18 cellular contexts compared by ENCODE assay signal in genomic region chr7:151802469-151802846, GRCh38.
"Had no signal": no experiment of that assay in that cellular context is flagged by ENCODE, and none has a peak within 500 bp of the region (broad histone marks: within the 10 kb centered on the region; RNA-seq: fewer than 3 reads in every experiment).

No MANE protein-coding gene starts in this region.

- DNase-seq: activated CD4-positive, alpha-beta T cell treated with anti-CD3 and anti-CD28 coated beads, Interleukin-2, amount 50 U/mL, for 4 hours; activated CD8-positive, alpha-beta memory T cell treated with anti-CD3 and anti-CD28 coated beads for 24 hours; activated CD8-positive, alpha-beta memory T cell treated with anti-CD3 and anti-CD28 coated beads, Interleukin-2, amount 50 U/mL, for 4 hours; activated naive CD4-positive, alpha-beta T cell treated with Interleukin-2 at 50 U/mL for 16 hours; activated naive CD8-positive, alpha-beta T cell treated with anti-CD3 and anti-CD28 coated beads for 36 hours; activated T-cell treated with anti-CD3 and anti-CD28 coated beads, Interleukin-2, amount 50 U/mL, for 4 hours; cerebellar nuclear complex; cortex of kidney; heart right ventricle; left ventricle myocardium inferior; nephron progenitor cell; nucleus accumbens; sigmoid colon; stimulated activated CD4-positive, alpha-beta T cell treated with anti-CD3 and anti-CD28 coated beads, Interleukin-4, amount 100 ng/mL, for 1 hour; stimulated activated naive CD8-positive, alpha-beta T cell treated with anti-CD3 and anti-CD28 coated beads, Interleukin-15, Interleukin-2, amounts not matched to agents 100 U/mL and 50 U/mL, for 24 hours; T-helper 9 cell had no signal

- H3K9me3 ChIP-seq: heart right ventricle, left ventricle myocardium inferior, sigmoid colon, tibial nerve had no signal

- H3K27ac Mint-ChIP-seq: activated naive CD8-positive, alpha-beta T cell treated with anti-CD3 and anti-CD28 coated beads for 36 hours; nephron progenitor cell; WTC11 had no signal

- H3K27me3 ChIP-seq: heart right ventricle, sigmoid colon, tibial nerve had no signal

- H3K4me1 Mint-ChIP-seq: activated naive CD8-positive, alpha-beta T cell treated with anti-CD3 and anti-CD28 coated beads for 36 hours; WTC11 had no signal

- H3K4me3 Mint-ChIP-seq: activated naive CD8-positive, alpha-beta T cell treated with anti-CD3 and anti-CD28 coated beads for 36 hours; activated T-cell treated with anti-CD3 and anti-CD28 coated beads, Interleukin-2, amount 50 U/mL, for 4 hours; nephron progenitor cell; WTC11 had no signal

- ATAC-seq: activated T-cell treated with anti-CD3 and anti-CD28 coated beads, Interleukin-2, amount 50 U/mL, for 4 hours; heart right ventricle; stimulated activated naive CD8-positive, alpha-beta T cell treated with anti-CD3 and anti-CD28 coated beads, Interleukin-15, Interleukin-2, amounts not matched to agents 100 U/mL and 50 U/mL, for 24 hours; WTC11 had no signal

- H3K27me3 Mint-ChIP-seq: activated naive CD8-positive, alpha-beta T cell treated with anti-CD3 and anti-CD28 coated beads for 36 hours had no signal

- H3K36me3 Mint-ChIP-seq: activated naive CD8-positive, alpha-beta T cell treated with anti-CD3 and anti-CD28 coated beads for 36 hours; WTC11 had no signal

- H3K27ac ChIP-seq: heart right ventricle, left ventricle myocardium inferior, sigmoid colon, tibial nerve had no signal

- H3K4me3 ChIP-seq: heart right ventricle, left ventricle myocardium inferior, sigmoid colon, tibial nerve had no signal

- H3K36me3 ChIP-seq: heart right ventricle, left ventricle myocardium inferior, sigmoid colon had no signal

- H3K9me3 Mint-ChIP-seq: activated naive CD8-positive, alpha-beta T cell treated with anti-CD3 and anti-CD28 coated beads for 36 hours; activated T-cell treated with anti-CD3 and anti-CD28 coated beads, Interleukin-2, amount 50 U/mL, for 4 hours; WTC11 had no signal
